Comparison of ENCODE assay signal across 8 cellular contexts in the genomic region with DNA sequence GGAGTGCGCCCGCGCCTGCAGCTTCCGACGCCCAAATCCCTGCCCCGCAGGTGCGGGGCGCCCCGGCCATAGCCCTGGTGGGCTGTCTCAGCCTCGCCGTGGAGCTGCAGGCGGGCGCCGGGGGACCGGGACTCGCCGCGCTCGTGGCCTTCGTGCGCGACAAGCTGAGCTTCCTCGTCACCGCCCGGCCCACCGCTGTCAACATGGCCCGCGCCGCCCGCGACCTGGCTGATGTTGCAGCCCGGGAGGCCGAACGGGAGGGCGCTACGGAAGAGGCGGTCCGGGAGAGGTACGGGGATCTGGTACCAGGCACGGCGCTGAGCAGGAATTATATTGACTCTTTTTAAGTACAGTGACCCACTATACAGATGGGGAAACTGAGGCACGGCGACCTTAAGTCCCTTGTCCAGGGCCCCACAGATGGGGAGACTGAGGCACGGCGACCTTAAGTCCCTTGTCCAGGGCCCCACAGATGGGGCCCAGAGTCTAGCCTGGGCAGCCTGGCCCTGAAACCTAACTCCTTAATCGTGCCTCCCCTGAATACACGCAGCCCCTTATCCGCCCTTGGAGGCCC. TPM values are rescaled to one million over a fixed set of nuclear protein-coding genes. Genes with fewer than 3 reads are reported as not detected.
DNase-seq lines count a peak whose midpoint lies in the region; ATAC-seq and TF ChIP-seq lines count a peak whose summit lies in the region.

No MANE protein-coding gene starts in this region.

- peak; percentile 58 for DNase-seq in GM13976 (ENCODE audit: low spot score)
- DNase-seq in right atrium auricular region (ENCODE audit: low spot score) = no peak
- no peak for DNase-seq in skeletal muscle cell (ENCODE audit: low read depth)
- DNase-seq in cerebellar nuclear complex (lab: John Stamatoyannopoulos, UW) = no peak

- no peaks in the 10 kb centered on the region for H3K9me3 Mint-ChIP-seq in activated naive CD8-positive, alpha-beta T cell (ENCODE audit: low read depth)

- in situ Hi-C loops in GM13976 (cut with MboI; ENCODE audit: low sequenced_read_pairs, unreplicated experiment) = no loop called here

- H4K20me1 ChIP-seq in OCI-LY3 (ENCODE audit: insufficient read depth, low read length) = no peaks in the 10 kb centered on the region; the same call in 1 of the 2 replicates

- no peak overlapping the region for H3K27ac ChIP-seq in OCI-LY3 (ENCODE audit: low read length)
- H3K27ac ChIP-seq in right atrium auricular region = peak overlapping the region; percentile 66 to 78

- H3K27me3 Mint-ChIP-seq in activated naive CD8-positive, alpha-beta T cell = no peaks in the 10 kb centered on the region

- H3K4me3 Mint-ChIP-seq in activated naive CD8-positive, alpha-beta T cell = peak overlapping the region; percentile 90

- peaks cover 9% of the 10 kb centered on the region for H3K4me1 Mint-ChIP-seq in activated naive CD8-positive, alpha-beta T cell (ENCODE audit: low read depth)

- TF ChIP-seq CTCF in GM13976 (IDR thresholded peaks at IDR 0.05; ENCODE audit: borderline replicate concordance, control extremely low read depth, extremely low read depth, insufficient read depth, missing control alignments) (no peak), OCI-LY3 (IDR thresholded peaks at IDR 0.05; ENCODE audit: low read depth, low read length) (no peak), right atrium auricular region (IDR thresholded peaks at IDR 0.05) (no peak)

- peak overlapping the region; percentile 59 for H3K9ac ChIP-seq in OCI-LY3 (ENCODE audit: low read length)

- H3K9me3 ChIP-seq in OCI-LY3 (ENCODE audit: insufficient read depth, low read length) (no peaks in the 10 kb centered on the region), right atrium auricular region (no peaks in the 10 kb centered on the region)

- H2AFZ ChIP-seq in OCI-LY3 (ENCODE audit: low read depth, low read length) = no peak overlapping the region

- H3K4me3 ChIP-seq in OCI-LY3 (ENCODE audit: low read length) (peak overlapping the region; percentile 88), right atrium auricular region (peak overlapping the region; percentile 75 to 80), skeletal muscle cell (ENCODE audit: low read depth, low read length) (peak overlapping the region; percentile 60)

- H3K4me2 ChIP-seq in OCI-LY3 (ENCODE audit: low read length) = peak overlapping the region; percentile 80

- no peaks in the 10 kb centered on the region for H3K27me3 ChIP-seq in OCI-LY3 (ENCODE audit: low read depth, low read length)
- H3K27me3 ChIP-seq in right atrium auricular region = no peaks in the 10 kb centered on the region

- H3K27ac Mint-ChIP-seq in activated naive CD8-positive, alpha-beta T cell = peak overlapping the region; percentile 66

- H3K79me2 ChIP-seq in OCI-LY3 (ENCODE audit: low read length) = peaks cover 20% of the 10 kb centered on the region

- H3K36me3 ChIP-seq in OCI-LY3 (replicated peaks; ENCODE audit: low read depth, low read length) (peaks cover 22% of the 10 kb centered on the region), right atrium auricular region (peaks cover 36% of the 10 kb centered on the region)

- ATAC-seq in GM21786 (IDR thresholded peaks at IDR 0.05; ENCODE audit: unreplicated experiment) = no peak
- ATAC-seq in GM19395 (IDR thresholded peaks at IDR 0.05; ENCODE audit: unreplicated experiment) = no peak

- H3K36me3 Mint-ChIP-seq in activated naive CD8-positive, alpha-beta T cell = no peaks in the 10 kb centered on the region

- H3K4me1 ChIP-seq in OCI-LY3 (ENCODE audit: low read length) (peaks cover 8% of the 10 kb centered on the region), right atrium auricular region (peaks cover 0 to 14% of the 10 kb centered on the region in 2 donors)

RNA-seq across cellular contexts. Expression of a gene that starts 0.6 kb away (rescaled TPM):
- total RNA-seq in right atrium auricular region = 10 to 100 TPM; 18.2 to 19.4 TPM

RNA-seq across cellular contexts. Expression of a gene that starts 9.3 kb away (rescaled TPM):
- 100 to 1,000 TPM; 272 to 304 TPM for total RNA-seq in right atrium auricular region

RNA-seq across cellular contexts. Expression of a gene that starts 30.3 kb away (rescaled TPM):
- total RNA-seq in right atrium auricular region = 1 to 10 TPM; 5.7 to 9.8 TPM
